In genomic region chr7:118194571-118194970, GRCh38 we compare ENCODE assay signal across 23 cellular contexts. TPM values are rescaled to one million over a fixed set of nuclear protein-coding genes. Genes with fewer than 3 reads are reported as not detected.
"Had no signal": no experiment of that assay in that cellular context is flagged by ENCODE, and none has a peak within 500 bp of the region (broad histone marks: within the 10 kb centered on the region; RNA-seq: fewer than 3 reads in every experiment).

No MANE protein-coding gene starts in this region.

- ATAC-seq: esophagus mucosa; heart left ventricle; stimulated activated naive B cell treated with anti-CD40 and anti-IgM and Interleukin-4, amounts not matched to agents 10 μg/mL and 1 μg/mL and 100 μg/mL, for 72 hours; stimulated activated naive CD8-positive, alpha-beta T cell treated with anti-CD3 and anti-CD28 coated beads, Interleukin-15, amount 100 ng/mL, for 72 hours; upper lobe of right lung had no signal

- DNase-seq: dorsolateral prefrontal cortex; effector CD8-positive, alpha-beta T cell; heart left ventricle; hippocampal formation; mesendoderm; naive B cell; posterior cingulate gyrus; sigmoid colon; stimulated activated CD4-positive, alpha-beta T cell treated with anti-CD3 and anti-CD28 coated beads, Interleukin-2, amount 100 ng/mL, for 24 hours; stimulated activated CD4-positive, alpha-beta T cell treated with anti-CD3 and anti-CD28 coated beads, Interleukin-4, amount 100 ng/mL, for 4 hours; stimulated activated naive B cell treated with anti-CD40 and anti-IgM and Interleukin-4, amounts not matched to agents 10 μg/mL and 1 μg/mL and 100 μg/mL, for 72 hours; stimulated activated naive CD8-positive, alpha-beta T cell treated with anti-CD3 and anti-CD28 coated beads, Interleukin-15, amount 100 ng/mL, for 72 hours; testis; upper lobe of right lung had no signal

- H3K27me3 Mint-ChIP-seq: naive B cell; stimulated activated naive B cell treated with anti-CD40 and anti-IgM and Interleukin-4, amounts not matched to agents 10 μg/mL and 1 μg/mL and 100 μg/mL, for 72 hours; stimulated activated naive CD8-positive, alpha-beta T cell treated with anti-CD3 and anti-CD28 coated beads, Interleukin-15, amount 100 ng/mL, for 72 hours had no signal

- H3K9me3 Mint-ChIP-seq: naive B cell; stimulated activated naive B cell treated with anti-CD40 and anti-IgM and Interleukin-4, amounts not matched to agents 10 μg/mL and 1 μg/mL and 100 μg/mL, for 72 hours; stimulated activated naive CD8-positive, alpha-beta T cell treated with anti-CD3 and anti-CD28 coated beads, Interleukin-15, amount 100 ng/mL, for 72 hours had no signal

- H3K4me1 Mint-ChIP-seq: stimulated activated naive B cell treated with anti-CD40 and anti-IgM and Interleukin-4, amounts not matched to agents 10 μg/mL and 1 μg/mL and 100 μg/mL, for 72 hours had no signal

- H3K4me1 ChIP-seq: heart left ventricle, right atrium auricular region, testis, tibial nerve, upper lobe of right lung, vagina had no signal

- H3K4me3 Mint-ChIP-seq: naive B cell; stimulated activated naive B cell treated with anti-CD40 and anti-IgM and Interleukin-4, amounts not matched to agents 10 μg/mL and 1 μg/mL and 100 μg/mL, for 72 hours; stimulated activated naive CD8-positive, alpha-beta T cell treated with anti-CD3 and anti-CD28 coated beads, Interleukin-15, amount 100 ng/mL, for 72 hours had no signal

- H3K4me3 ChIP-seq: dorsolateral prefrontal cortex, heart left ventricle, right atrium auricular region, sigmoid colon, skin epidermis, testis, tibial nerve, upper lobe of right lung, vagina had no signal

- H3K9me3 ChIP-seq: heart left ventricle, right atrium auricular region, sigmoid colon, testis, tibial nerve, upper lobe of right lung, vagina had no signal

- H3K27ac ChIP-seq: dorsolateral prefrontal cortex, heart left ventricle, right atrium auricular region, sigmoid colon, skin epidermis, testis, tibial nerve, upper lobe of right lung, vagina had no signal

- H3K27me3 ChIP-seq: dorsolateral prefrontal cortex, heart left ventricle, right atrium auricular region, sigmoid colon, testis, tibial nerve, upper lobe of right lung, vagina had no signal

- H3K27ac Mint-ChIP-seq: stimulated activated naive B cell treated with anti-CD40 and anti-IgM and Interleukin-4, amounts not matched to agents 10 μg/mL and 1 μg/mL and 100 μg/mL, for 72 hours; stimulated activated naive CD8-positive, alpha-beta T cell treated with anti-CD3 and anti-CD28 coated beads, Interleukin-15, amount 100 ng/mL, for 72 hours had no signal

RNA-seq across cellular contexts. Expression of gene ANKRD7, which starts 29.9 kb away (rescaled TPM):
- total RNA-seq: esophagus mucosa, glomerular endothelial cell, osteocyte, upper lobe of right lung had no signal
- polyA plus RNA-seq: liver, neural cell, sigmoid colon had no signal
